ENCODE assay signal across 39 cellular contexts in the genomic region with DNA sequence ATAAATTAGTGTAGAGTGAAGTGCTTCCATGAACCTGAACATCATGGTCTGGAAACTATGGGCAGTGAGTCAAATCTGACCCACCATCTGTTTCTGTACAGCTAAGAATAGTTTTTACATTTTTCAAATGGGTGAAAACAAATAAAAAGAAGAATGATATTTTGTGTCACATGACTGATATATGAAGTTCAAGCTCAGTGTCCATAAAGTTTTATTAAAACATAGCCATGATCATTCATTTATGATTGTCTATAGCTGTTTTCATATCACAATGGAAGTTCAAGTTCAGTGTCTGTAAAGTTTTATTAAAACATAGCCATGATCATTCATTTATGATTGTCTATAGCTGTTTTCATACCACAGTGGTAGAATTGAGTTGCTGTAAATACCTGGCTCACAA. TPM values are rescaled to one million over a fixed set of nuclear protein-coding genes. Genes with fewer than 3 reads are reported as not detected.
DNase-seq lines count a peak whose midpoint lies in the region; ATAC-seq, FAIRE-seq and TF ChIP-seq lines count a peak whose summit lies in the region.
"Had no signal": no experiment of that assay in that cellular context is flagged by ENCODE, and none has a peak within 500 bp of the region (broad histone marks: within the 10 kb centered on the region; RNA-seq: fewer than 3 reads in every experiment).

No MANE protein-coding gene starts in this region.

- H3K27ac ChIP-seq in K562 (ENCODE audit: extremely low read depth, low read depth, low read length) (no peak overlapping the region), sigmoid colon (no peak overlapping the region), dorsolateral prefrontal cortex (no peak overlapping the region)
- H3K27ac ChIP-seq: 22Rv1; A549; BLaER1; BLaER1 treated with 17β-estradiol and CSF1 and Interleukin-3, amounts not matched to agents 10 nM and 100 nM; C4-2B had no signal

- peaks cover 0 to 1% (median 0%) of the 10 kb centered on the region in 3 donors for H3K27me3 Mint-ChIP-seq in CD14-positive monocyte (ENCODE audit: low read depth in 3 of 3)
- H3K27me3 Mint-ChIP-seq: B cell had no signal

- H3K9ac ChIP-seq in K562 (ENCODE audit: insufficient read depth in 1 of 2, low read depth in 2 of 2, low read length in 2 of 2): no peak overlapping the region
- H3K9ac ChIP-seq: BLaER1; BLaER1 treated with 17β-estradiol and CSF1 and Interleukin-3, amounts not matched to agents 10 nM and 100 nM had no signal

- no peak for DNase-seq in K562 (ENCODE audit: extremely low read depth in 1 of 4, low spot score in 3 of 4)
- no peak for DNase-seq in erythroblast (lab: John Stamatoyannopoulos, UW)
- peak; percentile 2 for DNase-seq in islet precursor cell
- no peak for DNase-seq in CD14-positive monocyte (ENCODE audit: low spot score)
- no peak for DNase-seq in sigmoid colon
- no peak for DNase-seq in dorsolateral prefrontal cortex
- DNase-seq: 8988T; ACHN; AML-193; BE2C; C1 segment of cervical spinal cord; Caco-2; Calu3; CD4-positive, alpha-beta memory T cell; CD4-positive, alpha-beta T cell; CD4-positive, CD25-positive, alpha-beta regulatory T cell; CD8-positive, alpha-beta memory T cell; CD8-positive, alpha-beta T cell; COR-L47; DMS 273 treated with DMSO at 0.1 percent for 48 hours; DMS153; DMS53; DMS79; DMS79 treated with DMSO at 0.1 percent for 48 hours; DND-41; EL had no signal

- H3K4me3 Mint-ChIP-seq in CD14-positive monocyte: no peak overlapping the region
- H3K4me3 Mint-ChIP-seq: B cell; CD4-positive, alpha-beta T cell; CD4-positive, CD25-positive, alpha-beta regulatory T cell; CD8-positive, alpha-beta memory T cell; CD8-positive, alpha-beta T cell had no signal

- H4K20me1 ChIP-seq in K562 (replicated peaks; ENCODE audit: control insufficient read depth, insufficient read depth, low read length): no peaks in the 10 kb centered on the region
- H4K20me1 ChIP-seq: BLaER1 had no signal

- peaks cover 21 to 32% (median 29%) of the 10 kb centered on the region in 7 donors for H3K9me3 Mint-ChIP-seq in CD14-positive monocyte

- H3K36me3 ChIP-seq in K562 (ENCODE audit: control insufficient read depth, insufficient read depth, low read length) (peaks cover 10% of the 10 kb centered on the region; the same call in 2 of the 3 replicates), sigmoid colon (no peaks in the 10 kb centered on the region)
- H3K36me3 ChIP-seq: BE2C, BLaER1 had no signal

- H3K79me2 ChIP-seq in K562 (ENCODE audit: control insufficient read depth, insufficient read depth, low read length): no peaks in the 10 kb centered on the region

- H3K4me2 ChIP-seq in K562 (ENCODE audit: insufficient read depth, low read length): no peak overlapping the region
- H3K4me2 ChIP-seq: A549; BLaER1; BLaER1 treated with 17β-estradiol and CSF1 and Interleukin-3, amounts not matched to agents 10 nM and 100 nM had no signal

- peaks cover 16 to 26% of the 10 kb centered on the region in 2 donors for H3K36me3 Mint-ChIP-seq in CD14-positive monocyte
- H3K36me3 Mint-ChIP-seq: CD4-positive, CD25-positive, alpha-beta regulatory T cell had no signal

- TF ChIP-seq EP300 in K562 (IDR thresholded peaks at IDR 0.05; ENCODE audit: low read length): no peak
- no peak for TF ChIP-seq EP300 in sigmoid colon (IDR thresholded peaks at IDR 0.05)

- H2AFZ ChIP-seq in K562 (ENCODE audit: low read depth, low read length): no peak overlapping the region

- H3K27me3 ChIP-seq in K562 (ENCODE audit: control insufficient read depth in 2 of 2, insufficient read depth in 2 of 2, low read length in 2 of 2): no peaks in the 10 kb centered on the region; a peak in 1 of 5 replicates
- no peaks in the 10 kb centered on the region for H3K27me3 ChIP-seq in sigmoid colon
- no peaks in the 10 kb centered on the region for H3K27me3 ChIP-seq in dorsolateral prefrontal cortex
- H3K27me3 ChIP-seq: BLaER1; BLaER1 treated with 17β-estradiol and CSF1 and Interleukin-3, amounts not matched to agents 10 nM and 100 nM had no signal

- H3K9me1 ChIP-seq in K562 (ENCODE audit: control insufficient read depth, insufficient read depth, low read length): no peaks in the 10 kb centered on the region

- intact Hi-C loops in K562 (cut with micrococcal nuclease) (no loop called here), CD14-positive monocyte (cut with micrococcal nuclease) (no loop called here), sigmoid colon (cut with DNase I) (no loop called here), dorsolateral prefrontal cortex (cut with DNase I) (no loop called here)

- no peaks in the 10 kb centered on the region for H3K4me1 Mint-ChIP-seq in CD14-positive monocyte
- H3K4me1 Mint-ChIP-seq: B cell; CD4-positive, alpha-beta memory T cell; CD4-positive, CD25-positive, alpha-beta regulatory T cell; CD8-positive, alpha-beta memory T cell had no signal

- FAIRE-seq in K562 (lab: Jason Lieb, UNC): no peak
- FAIRE-seq: A204.1, A549, D721Med had no signal

- in situ Hi-C loops in K562 (cut with MboI): no loop called here

- H3K9me3 ChIP-seq in K562 (replicated peaks; ENCODE audit: control insufficient read depth, insufficient read depth, low read depth, low read length) (peaks cover 5% of the 10 kb centered on the region), sigmoid colon (peaks cover 0 to 8% (median 6%) of the 10 kb centered on the region in 4 donors)
- H3K9me3 ChIP-seq: BE2C, Caco-2 had no signal

- H3K4me3 ChIP-seq in K562 (no peak overlapping the region), sigmoid colon (no peak overlapping the region), dorsolateral prefrontal cortex (no peak overlapping the region)
- H3K4me3 ChIP-seq: A549; BLaER1; BLaER1 treated with 17β-estradiol and CSF1 and Interleukin-3, amounts not matched to agents 10 nM and 100 nM had no signal

- H3K4me1 ChIP-seq in K562 (replicated peaks in 1 of 2; ENCODE audit: control insufficient read depth in 2 of 2, insufficient read depth in 2 of 2, low read length in 2 of 2) (no peaks in the 10 kb centered on the region), sigmoid colon (no peaks in the 10 kb centered on the region)
- H3K4me1 ChIP-seq: A549, BE2C, Caco-2 had no signal

- ATAC-seq in K562: no peak
- ATAC-seq: A549; CD8-positive, alpha-beta T cell had no signal

- TF ChIP-seq POLR2A in K562 (conservative IDR thresholded peaks at IDR 0.05) (no peak), erythroblast (IDR thresholded peaks at IDR 0.05; ENCODE audit: low read length) (peak; percentile 5), sigmoid colon (IDR thresholded peaks at IDR 0.05) (no peak)

- BruUV-seq in K562 (replicated peaks; lab: Mats Ljungman, UMichigan): no TSS peak

- no peak for TF ChIP-seq RAD21 in K562 (CRISPR knock-in tag; conservative IDR thresholded peaks at IDR 0.05 in 1 of 2, IDR thresholded peaks at IDR 0.05 in 1 of 2)

- peak overlapping the region in 1 of 7 donors; percentile 10 for H3K27ac Mint-ChIP-seq in CD14-positive monocyte
- H3K27ac Mint-ChIP-seq: B cell; CD4-positive, alpha-beta memory T cell; CD4-positive, alpha-beta T cell; CD4-positive, CD25-positive, alpha-beta regulatory T cell; CD8-positive, alpha-beta memory T cell; CD8-positive, alpha-beta T cell had no signal

- TF ChIP-seq CTCF in K562 (IDR thresholded peaks at IDR 0.05 in 2 of 3, conservative IDR thresholded peaks at IDR 0.05 in 1 of 3; ENCODE audit: insufficient read depth in 2 of 3, low read depth in 1 of 3, low read length in 3 of 3): no peak
- no peak for TF ChIP-seq CTCF in CD14-positive monocyte (IDR thresholded peaks at IDR 0.05)
- no peak for TF ChIP-seq CTCF in sigmoid colon (IDR thresholded peaks at IDR 0.05)
- no peak for TF ChIP-seq CTCF in dorsolateral prefrontal cortex (IDR thresholded peaks at IDR 0.05 in 54 of 56, conservative IDR thresholded peaks at IDR 0.05 in 2 of 56; ENCODE audit: low read depth in 1 of 56, partially characterized antibody in 56 of 56)

- CTCF ChIA-PET in K562 (lab: Yijun Ruan, JAX; ENCODE audit: low intra/inter-chr PET ratio): no interaction called here

- POLR2A ChIA-PET in K562 (lab: Yijun Ruan, JAX): interaction anchor here (0.6 kb wide), 1 partner anchor 113 kb away, joined by 3 read pairs; no protein-coding TSS in a partner anchor

RNA-seq across cellular contexts. Expression of a gene that starts 42.7 kb away (rescaled TPM):
- total RNA-seq in K562 (2011; cell fraction: chromatin; rRNA removed; ENCODE audit: low replicate concordance): 65.5 and 79.8 TPM in 2 replicates
- total RNA-seq in K562 (2011; cell fraction: nucleolus; rRNA removed): 47.5 and 55.0 TPM in 2 replicates
- total RNA-seq in K562 (2011; cell fraction: nucleoplasm; rRNA removed): 54.5 and 64.0 TPM in 2 replicates
- total RNA-seq in K562 (2014; rRNA removed) (4.5 and 8.5 TPM in 2 replicates), K562 (2014; rRNA removed; fragmentation: Illumina TruSeq; extraction: Trizol) (5.9 and 6.0 TPM in 2 replicates), K562 (2015; rRNA removed; fragmentation: Illumina TruSeq; extraction: Trizol) (4.1 and 5.2 TPM in 2 replicates), K562 (2021) (6.3 and 7.1 TPM in 2 replicates), sigmoid colon (10 to 100 TPM; 27.2 to 55.4 (median 46.1) TPM), dorsolateral prefrontal cortex (10 to 100 TPM; 21.3 to 44.2 (median 30.8) TPM)
- polyA plus RNA-seq in K562 (2011; rRNA removed) (10.3 and 11.4 TPM in 2 replicates), K562 (2014; fragmentation: Illumina TruSeq; extraction: Trizol) (5.8 and 6.5 TPM in 2 replicates), K562 (2014; fragmentation: Nextera tagmentation; extraction: Ambion mirVana) (1 to 10 TPM; 2.8 to 3.3 TPM), K562 (2014; rRNA removed) (7.7 and 9.3 TPM in 2 replicates), CD14-positive monocyte (1 to 10 TPM; 7.6 to 9.3 TPM), sigmoid colon (1 to 10 TPM; 1.8 to 8.6 (median 3.6) TPM)
- 6.3 and 8.5 TPM in 2 replicates for polyA plus RNA-seq in K562 (2011; cell fraction: cytosol; rRNA removed)
- 29.9 and 40.6 TPM in 2 replicates for polyA plus RNA-seq in K562 (2011; cell fraction: nucleus; rRNA removed)
- 6.2 and 11.3 TPM in 2 replicates for polyA plus RNA-seq in K562 (2012)
- 10.3 and 10.6 TPM in 2 replicates for polyA minus RNA-seq in K562 (2011; rRNA and poly(A)+ RNA removed)
- polyA minus RNA-seq in K562 (2011; cell fraction: cytosol; rRNA and poly(A)+ RNA removed): 4.0 and 4.9 TPM in 2 replicates
- polyA minus RNA-seq in K562 (2011; cell fraction: nucleus; rRNA and poly(A)+ RNA removed): 11.4 and 12.3 TPM in 2 replicates

RNA-seq across cellular contexts. Expression of a gene that starts 45.9 kb away (rescaled TPM):
- 47.3 and 143 TPM in 2 replicates for total RNA-seq in K562 (2011; cell fraction: chromatin; rRNA removed; ENCODE audit: low replicate concordance)
- 41.1 and 66.9 TPM in 2 replicates for total RNA-seq in K562 (2011; cell fraction: nucleolus; rRNA removed)
- total RNA-seq in K562 (2011; cell fraction: nucleoplasm; rRNA removed): 46.1 and 57.8 TPM in 2 replicates
- total RNA-seq in K562 (2014; rRNA removed) (8.2 and 15.2 TPM in 2 replicates), K562 (2014; rRNA removed; fragmentation: Illumina TruSeq; extraction: Trizol) (4.3 and 5.6 TPM in 2 replicates), K562 (2015; rRNA removed; fragmentation: Illumina TruSeq; extraction: Trizol) (4.4 and 4.7 TPM in 2 replicates), K562 (2021) (15.6 and 17.3 TPM in 2 replicates), sigmoid colon (1 to 10 TPM in 2 of 4 donors, under 1 TPM in 2; 0.49 to 2.0 (median 1.2) TPM), dorsolateral prefrontal cortex (10 to 100 TPM in 1 of 120 experiments, 1 to 10 TPM in 115, under 1 TPM in 4; 0.68 to 10.9 (median 3.7) TPM)
- polyA plus RNA-seq in K562 (2011; rRNA removed) (9.8 and 13.6 TPM in 2 replicates), K562 (2014; fragmentation: Illumina TruSeq; extraction: Trizol) (12.3 and 13.9 TPM in 2 replicates), K562 (2014; fragmentation: Nextera tagmentation; extraction: Ambion mirVana) (1 to 10 TPM; 4.4 to 6.4 TPM), K562 (2014; rRNA removed) (14.9 and 19.2 TPM in 2 replicates), CD14-positive monocyte (10 to 100 TPM; 13.1 to 47.6 TPM), sigmoid colon (1 to 10 TPM; 1.8 to 3.6 (median 2.8) TPM)
- polyA plus RNA-seq in K562 (2011; cell fraction: cytosol; rRNA removed): 9.0 and 9.5 TPM in 2 replicates
- polyA plus RNA-seq in K562 (2011; cell fraction: nucleus; rRNA removed): 38.9 and 80.5 TPM in 2 replicates
- 7.8 and 9.1 TPM in 2 replicates for polyA plus RNA-seq in K562 (2012)
- polyA minus RNA-seq in K562 (2011; rRNA and poly(A)+ RNA removed): 23.0 and 24.7 TPM in 2 replicates
- polyA minus RNA-seq in K562 (2011; cell fraction: cytosol; rRNA and poly(A)+ RNA removed): 9.8 and 11.3 TPM in 2 replicates
- 27.9 and 28.3 TPM in 2 replicates for polyA minus RNA-seq in K562 (2011; cell fraction: nucleus; rRNA and poly(A)+ RNA removed)
- total RNA-seq: Calu3 had no signal

RNA-seq across cellular contexts. Expression of a gene that starts 57.9 kb away (rescaled TPM):
- not detected in 2 replicates for total RNA-seq in K562 (2011; cell fraction: chromatin; rRNA removed; ENCODE audit: low replicate concordance)
- total RNA-seq in K562 (2011; cell fraction: nucleolus; rRNA removed): not detected in 2 replicates
- total RNA-seq in K562 (2011; cell fraction: nucleoplasm; rRNA removed): not detected in 2 replicates
- total RNA-seq in K562 (2014; rRNA removed) (not detected in 2 replicates), K562 (2014; rRNA removed; fragmentation: Illumina TruSeq; extraction: Trizol) (not detected in 2 replicates), K562 (2015; rRNA removed; fragmentation: Illumina TruSeq; extraction: Trizol) (not detected in 2 replicates), K562 (2021) (not detected in 2 replicates), sigmoid colon (not detected), dorsolateral prefrontal cortex (1 to 10 TPM in 1 of 120 experiments, under 1 TPM in 14, not detected in 105; 0.19 to 1.5 (median 0.31) TPM)
- polyA plus RNA-seq in K562 (2011; rRNA removed) (not detected in 2 replicates), K562 (2014; fragmentation: Illumina TruSeq; extraction: Trizol) (not detected in 2 replicates), K562 (2014; fragmentation: Nextera tagmentation; extraction: Ambion mirVana) (not detected), K562 (2014; rRNA removed) (not detected in 2 replicates), CD14-positive monocyte (10 to 100 TPM; 28.3 to 92.0 TPM), sigmoid colon (under 1 TPM in 1 of 3 donors, not detected in 2; 0.04 TPM)
- polyA plus RNA-seq in K562 (2011; cell fraction: cytosol; rRNA removed): not detected in 2 replicates
- polyA plus RNA-seq in K562 (2011; cell fraction: nucleus; rRNA removed): not detected in 2 replicates
- polyA plus RNA-seq in K562 (2012): not detected in 2 replicates
- not detected in 2 replicates for polyA minus RNA-seq in K562 (2011; rRNA and poly(A)+ RNA removed)
- not detected in 2 replicates for polyA minus RNA-seq in K562 (2011; cell fraction: cytosol; rRNA and poly(A)+ RNA removed)
- not detected in 2 replicates for polyA minus RNA-seq in K562 (2011; cell fraction: nucleus; rRNA and poly(A)+ RNA removed)
- total RNA-seq: A172; A673; Caco-2; Calu3; CD4-positive, alpha-beta memory T cell; CD4-positive, alpha-beta T cell; CD4-positive, CD25-positive, alpha-beta regulatory T cell; CD8-positive, alpha-beta memory T cell; CD8-positive, alpha-beta T cell; Daoy had no signal
- polyA plus RNA-seq: A549; AG04450; BJ; CD4-positive, alpha-beta memory T cell; CD4-positive, CD25-positive, alpha-beta regulatory T cell had no signal
